1 cellular context compared by ENCODE assay signal in the genomic region with DNA sequence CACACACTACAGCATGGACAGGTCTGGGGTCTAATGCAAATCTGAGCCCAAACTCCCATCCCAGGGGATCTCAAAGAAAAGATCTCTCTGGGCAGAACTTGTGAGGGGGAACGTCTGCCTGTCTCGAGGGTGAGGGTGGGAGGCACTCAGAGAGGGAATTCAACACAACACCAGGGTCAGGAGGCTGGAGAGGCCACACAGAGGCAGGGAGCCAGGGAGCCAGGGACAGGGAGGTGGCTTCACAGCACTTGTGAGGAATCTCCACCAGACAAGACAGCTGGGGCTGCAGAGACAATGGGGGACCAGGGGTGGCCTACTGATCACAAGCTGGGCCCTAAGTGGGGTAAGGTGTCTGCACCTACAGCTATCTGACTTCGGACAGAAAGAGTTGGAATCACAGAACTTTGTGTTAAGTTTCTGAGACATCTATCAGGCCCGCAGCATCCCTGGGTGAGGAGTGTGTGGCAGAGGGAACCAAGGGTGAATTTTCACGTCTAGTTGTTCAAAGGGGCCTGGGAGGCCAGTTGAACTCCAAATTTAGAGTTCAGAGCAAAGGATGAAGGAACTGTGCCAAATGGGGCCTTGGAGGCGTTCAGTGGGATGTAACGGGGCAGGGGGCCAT.
TF ChIP-seq lines count a peak whose summit lies in the region.

No MANE protein-coding gene starts in this region.

TF ChIP-seq in H1, 55 proteins besides CTCF, POLR2A, EP300 and RAD21:
- TF ChIP-seq MAFK (IDR thresholded peaks at IDR 0.05; ENCODE audit: low read depth, low read length) (no peak), YY1 (IDR thresholded peaks at IDR 0.05; ENCODE audit: low read depth, low read length) (no peak), EGR1 (IDR thresholded peaks at IDR 0.05; ENCODE audit: borderline replicate concordance, low read depth, low read length) (no peak), HDAC2 (IDR thresholded peaks at IDR 0.05; ENCODE audit: borderline replicate concordance in 1 of 2, low read depth in 2 of 2, low read length in 2 of 2) (no peak), RFX5 (IDR thresholded peaks at IDR 0.05; ENCODE audit: borderline replicate concordance, low read depth, low read length) (no peak), SAP30 (IDR thresholded peaks at IDR 0.05; ENCODE audit: insufficient read depth, insufficient replicate concordance, low read length) (no peak)
- TF ChIP-seq, protein P1, sequence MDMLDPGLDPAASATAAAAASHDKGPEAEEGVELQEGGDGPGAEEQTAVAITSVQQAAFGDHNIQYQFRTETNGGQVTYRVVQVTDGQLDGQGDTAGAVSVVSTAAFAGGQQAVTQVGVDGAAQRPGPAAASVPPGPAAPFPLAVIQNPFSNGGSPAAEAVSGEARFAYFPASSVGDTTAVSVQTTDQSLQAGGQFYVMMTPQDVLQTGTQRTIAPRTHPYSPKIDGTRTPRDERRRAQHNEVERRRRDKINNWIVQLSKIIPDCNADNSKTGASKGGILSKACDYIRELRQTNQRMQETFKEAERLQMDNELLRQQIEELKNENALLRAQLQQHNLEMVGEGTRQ (IDR thresholded peaks at IDR 0.05; ENCODE audit: low read length) = no peak
